Comparison of ENCODE assay signal across 1 cellular context in genomic region chrX:19625612-19626011, GRCh38.
TF ChIP-seq lines count a peak whose summit lies in the region.

No MANE protein-coding gene starts in this region.

TF ChIP-seq in SK-N-SH treated with all-trans-retinoic acid at 6 μM for 48 hours, 23 proteins besides CTCF, POLR2A, EP300 and RAD21 (continued from another document):
- TF ChIP-seq, protein P1, sequence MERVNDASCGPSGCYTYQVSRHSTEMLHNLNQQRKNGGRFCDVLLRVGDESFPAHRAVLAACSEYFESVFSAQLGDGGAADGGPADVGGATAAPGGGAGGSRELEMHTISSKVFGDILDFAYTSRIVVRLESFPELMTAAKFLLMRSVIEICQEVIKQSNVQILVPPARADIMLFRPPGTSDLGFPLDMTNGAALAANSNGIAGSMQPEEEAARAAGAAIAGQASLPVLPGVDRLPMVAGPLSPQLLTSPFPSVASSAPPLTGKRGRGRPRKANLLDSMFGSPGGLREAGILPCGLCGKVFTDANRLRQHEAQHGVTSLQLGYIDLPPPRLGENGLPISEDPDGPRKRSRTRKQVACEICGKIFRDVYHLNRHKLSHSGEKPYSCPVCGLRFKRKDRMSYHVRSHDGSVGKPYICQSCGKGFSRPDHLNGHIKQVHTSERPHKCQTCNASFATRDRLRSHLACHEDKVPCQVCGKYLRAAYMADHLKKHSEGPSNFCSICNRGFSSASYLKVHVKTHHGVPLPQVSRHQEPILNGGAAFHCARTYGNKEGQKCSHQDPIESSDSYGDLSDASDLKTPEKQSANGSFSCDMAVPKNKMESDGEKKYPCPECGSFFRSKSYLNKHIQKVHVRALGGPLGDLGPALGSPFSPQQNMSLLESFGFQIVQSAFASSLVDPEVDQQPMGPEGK (CRISPR knock-in tag; IDR thresholded peaks at IDR 0.05; ENCODE audit: borderline replicate concordance) = no peak
- no peak for TF ChIP-seq TCF4 (CRISPR knock-in tag; IDR thresholded peaks at IDR 0.05; ENCODE audit: borderline replicate concordance)
- TF ChIP-seq PPARA (CRISPR knock-in tag; IDR thresholded peaks at IDR 0.05; ENCODE audit: borderline replicate concordance) = no peak
- no peak for TF ChIP-seq ZC3H10 (CRISPR knock-in tag; IDR thresholded peaks at IDR 0.05)
- no peak for TF ChIP-seq TOX (CRISPR knock-in tag; IDR thresholded peaks at IDR 0.05; ENCODE audit: borderline replicate concordance)
- no peak for TF ChIP-seq CSDC2 (CRISPR knock-in tag; IDR thresholded peaks at IDR 0.05)
